In genomic region chr2:172102858-172103359, GRCh38 we compare ENCODE assay signal across 9 cellular contexts. TPM values are rescaled to one million over a fixed set of nuclear protein-coding genes. Genes with fewer than 3 reads are reported as not detected.
DNase-seq lines count a peak whose midpoint lies in the region; ATAC-seq and TF ChIP-seq lines count a peak whose summit lies in the region.
"Had no signal": no experiment of that assay in that cellular context is flagged by ENCODE, and none has a peak within 500 bp of the region (broad histone marks: within the 10 kb centered on the region; RNA-seq: fewer than 3 reads in every experiment).

Gene DLX2 (minus strand): TSS chr2:172102900. CDS start chr2:172102538, 362 bp downstream.

- CTCF ChIA-PET in CD4-positive, alpha-beta T cell (lab: Charles Lee), result interaction anchor here (1.0 to 1.1 kb wide), 2 partner anchors 12 to 16 kb away, joined by 4 read pairs; no protein-coding TSS in a partner anchor
- CTCF ChIA-PET in activated CD4-positive, alpha-beta T cell treated with anti-CD3 and anti-CD28 coated beads, Interleukin-2, amount 10 ng/mL, durations not matched to agents 7 days and 5 days (lab: Charles Lee), result interaction anchor here (0.6 to 8.2 kb wide), 9 partner anchors 11 to 503 kb away, joined by 3 to 45 read pairs (median 3); partner anchors contain the start of gene DLX1

- peak within 1 kb of the TSS; percentile 36 for H3K4me3 ChIP-seq in mononuclear cell (ENCODE audit: low read length)

- peaks cover 98% of the 10 kb centered on the region for H3K27me3 ChIP-seq in CD4-positive, alpha-beta T cell (ENCODE audit: control insufficient read depth, insufficient read depth, low read length)
- peaks cover 98% of the 10 kb centered on the region for H3K27me3 ChIP-seq in mononuclear cell (ENCODE audit: insufficient read depth, low read length)

- no peaks in the 10 kb centered on the region for H3K9me3 Mint-ChIP-seq in CD4-positive, alpha-beta T cell
- no peaks in the 10 kb centered on the region for H3K9me3 Mint-ChIP-seq in activated CD4-positive, alpha-beta T cell treated with anti-CD3 and anti-CD28 coated beads, Interleukin-2, amount 10 ng/mL, durations not matched to agents 7 days and 5 days
- H3K9me3 Mint-ChIP-seq in endothelial cell (ENCODE audit: unreplicated experiment), result no peaks in the 10 kb centered on the region
- peaks cover 0 to 7% of the 10 kb centered on the region in 2 donors for H3K9me3 Mint-ChIP-seq in stimulated activated naive B cell treated with anti-CD40 and anti-IgM and Interleukin-4, amounts not matched to agents 10 μg/mL and 1 μg/mL and 100 μg/mL, for 72 hours

- peaks cover 80% of the 10 kb centered on the region for H3K27me3 Mint-ChIP-seq in CD4-positive, alpha-beta T cell
- peaks cover 73% of the 10 kb centered on the region for H3K27me3 Mint-ChIP-seq in activated CD4-positive, alpha-beta T cell treated with anti-CD3 and anti-CD28 coated beads, Interleukin-2, amount 10 ng/mL, durations not matched to agents 7 days and 5 days
- peaks cover 20% of the 10 kb centered on the region for H3K27me3 Mint-ChIP-seq in endothelial cell (ENCODE audit: unreplicated experiment)
- H3K27me3 Mint-ChIP-seq in stimulated activated naive B cell treated with anti-CD40 and anti-IgM and Interleukin-4, amounts not matched to agents 10 μg/mL and 1 μg/mL and 100 μg/mL, for 72 hours, result peaks cover 52 to 83% of the 10 kb centered on the region in 2 donors

- peak in 4 of 10 experiments; percentile 38 to 59 (median 43) for DNase-seq in CD4-positive, alpha-beta T cell
- peak; percentile 68 for DNase-seq in NCI-H524 treated with DMSO at 0.1 percent for 48 hours (lab: John Stamatoyannopoulos, UW)
- peak; percentile 71 for DNase-seq in activated CD4-positive, alpha-beta T cell treated with anti-CD3 and anti-CD28 coated beads, Interleukin-2, amount 10 ng/mL, durations not matched to agents 7 days and 5 days
- peak; percentile 82 for DNase-seq in endothelial cell (ENCODE audit: low spot score)
- no peak for DNase-seq in stimulated activated naive B cell treated with anti-CD40 and anti-IgM and Interleukin-4, amounts not matched to agents 10 μg/mL and 1 μg/mL and 100 μg/mL, for 72 hours

- TF ChIP-seq CTCF in CD4-positive, alpha-beta T cell (IDR thresholded peaks at IDR 0.05), result no peak
- TF ChIP-seq CTCF in endothelial cell (IDR thresholded peaks at IDR 0.05; ENCODE audit: unreplicated experiment), result no peak

- peak within 1 kb of the TSS; percentile 84 for H3K4me3 Mint-ChIP-seq in CD4-positive, alpha-beta T cell
- H3K4me3 Mint-ChIP-seq in activated CD4-positive, alpha-beta T cell treated with anti-CD3 and anti-CD28 coated beads, Interleukin-2, amount 10 ng/mL, durations not matched to agents 7 days and 5 days, result peak within 1 kb of the TSS; percentile 74
- H3K4me3 Mint-ChIP-seq in endothelial cell (ENCODE audit: unreplicated experiment), result peak within 1 kb of the TSS; percentile 87
- peak within 1 kb of the TSS; percentile 77 to 86 for H3K4me3 Mint-ChIP-seq in stimulated activated naive B cell treated with anti-CD40 and anti-IgM and Interleukin-4, amounts not matched to agents 10 μg/mL and 1 μg/mL and 100 μg/mL, for 72 hours

- POLR2A ChIA-PET in CD4-positive, alpha-beta T cell (lab: Charles Lee), result interaction anchor here (0.6 to 3.9 kb wide), 5 partner anchors 10 to 358 kb away, joined by 3 to 23 read pairs (median 3); partner anchors contain the start of gene HAT1
- POLR2A ChIA-PET in activated CD4-positive, alpha-beta T cell treated with anti-CD3 and anti-CD28 coated beads, Interleukin-2, amount 10 ng/mL, durations not matched to agents 7 days and 5 days (lab: Charles Lee), result no interaction called here

- H3K27ac ChIP-seq in CD4-positive, alpha-beta T cell (ENCODE audit: low read depth, low read length), result no peak within 1 kb of the TSS

- no peaks in the 10 kb centered on the region for H3K36me3 Mint-ChIP-seq in CD4-positive, alpha-beta T cell (ENCODE audit: low read depth)
- peaks cover 7% of the 10 kb centered on the region for H3K36me3 Mint-ChIP-seq in activated CD4-positive, alpha-beta T cell treated with anti-CD3 and anti-CD28 coated beads, Interleukin-2, amount 10 ng/mL, durations not matched to agents 7 days and 5 days (ENCODE audit: low read depth)
- H3K36me3 Mint-ChIP-seq in endothelial cell (ENCODE audit: low read depth, unreplicated experiment), result peaks cover 4% of the 10 kb centered on the region
- peaks cover 0 to 13% of the 10 kb centered on the region in 2 donors for H3K36me3 Mint-ChIP-seq in stimulated activated naive B cell treated with anti-CD40 and anti-IgM and Interleukin-4, amounts not matched to agents 10 μg/mL and 1 μg/mL and 100 μg/mL, for 72 hours

- H3K4me1 ChIP-seq in mononuclear cell (ENCODE audit: insufficient read depth, low read length), result peaks cover 75% of the 10 kb centered on the region

- peak within 1 kb of the TSS; percentile 66 for H3K27ac Mint-ChIP-seq in CD4-positive, alpha-beta T cell
- H3K27ac Mint-ChIP-seq in activated CD4-positive, alpha-beta T cell treated with anti-CD3 and anti-CD28 coated beads, Interleukin-2, amount 10 ng/mL, durations not matched to agents 7 days and 5 days, result no peak within 1 kb of the TSS
- H3K27ac Mint-ChIP-seq in endothelial cell (ENCODE audit: unreplicated experiment), result no peak within 1 kb of the TSS
- peak within 1 kb of the TSS; percentile 79 for H3K27ac Mint-ChIP-seq in stimulated activated naive B cell treated with anti-CD40 and anti-IgM and Interleukin-4, amounts not matched to agents 10 μg/mL and 1 μg/mL and 100 μg/mL, for 72 hours

- intact Hi-C loops in CD4-positive, alpha-beta T cell (cut with DNase I, micrococcal nuclease), result loop anchor here (2.0 to 10.0 kb wide), 3 partner anchors 16 to 528 kb away; no protein-coding TSS in a partner anchor

- ATAC-seq in CD4-positive, alpha-beta T cell (ENCODE audit: poor library complexity), result peak; percentile 12
- peak; percentile 87 for ATAC-seq in GM19324 (IDR thresholded peaks at IDR 0.05; ENCODE audit: low FRiP score, unreplicated experiment)
- peak; percentile 35 for ATAC-seq in HG03378 (IDR thresholded peaks at IDR 0.05; ENCODE audit: unreplicated experiment)
- peak; percentile 58 to 77 for ATAC-seq in stimulated activated naive B cell treated with anti-CD40 and anti-IgM and Interleukin-4, amounts not matched to agents 10 μg/mL and 1 μg/mL and 100 μg/mL, for 72 hours (replicated peaks)

- H3K9me3 ChIP-seq in CD4-positive, alpha-beta T cell (ENCODE audit: control insufficient read depth, low read length), result no peaks in the 10 kb centered on the region
- no peaks in the 10 kb centered on the region for H3K9me3 ChIP-seq in mononuclear cell (ENCODE audit: low read depth, low read length)

- peaks cover 53% of the 10 kb centered on the region for H3K4me1 Mint-ChIP-seq in CD4-positive, alpha-beta T cell (ENCODE audit: low read depth)
- peaks cover 58% of the 10 kb centered on the region for H3K4me1 Mint-ChIP-seq in activated CD4-positive, alpha-beta T cell treated with anti-CD3 and anti-CD28 coated beads, Interleukin-2, amount 10 ng/mL, durations not matched to agents 7 days and 5 days
- peaks cover 21% of the 10 kb centered on the region for H3K4me1 Mint-ChIP-seq in endothelial cell (ENCODE audit: unreplicated experiment)
- H3K4me1 Mint-ChIP-seq in stimulated activated naive B cell treated with anti-CD40 and anti-IgM and Interleukin-4, amounts not matched to agents 10 μg/mL and 1 μg/mL and 100 μg/mL, for 72 hours, result peaks cover 32 to 50% of the 10 kb centered on the region in 2 donors

RNA-seq across cellular contexts. Expression of gene DLX2, which starts in this region (rescaled TPM):
- total RNA-seq in CD4-positive, alpha-beta T cell, result not detected
- not detected for total RNA-seq in activated CD4-positive, alpha-beta T cell treated with anti-CD3 and anti-CD28 coated beads, Interleukin-2, amount 10 ng/mL, durations not matched to agents 7 days and 5 days
- total RNA-seq in endothelial cell (ENCODE audit: unreplicated experiment), result 0.28 TPM
- total RNA-seq in mononuclear cell, result not detected
- total RNA-seq: activated CD8-positive, alpha-beta memory T cell treated with anti-CD3 and anti-CD28 coated beads for 36 hours had no signal

Comparison
In these comparisons a context has a peak if more than half of its experiments do, and no peak if none do; other contexts are left out.
1. Peak in ATAC-seq in CD4-positive, alpha-beta T cell; RNA of the gene not detected or under 1 TPM.
2. Peak in DNase-seq in activated CD4-positive, alpha-beta T cell treated with anti-CD3 and anti-CD28 coated beads, Interleukin-2, amount 10 ng/mL, durations not matched to agents 7 days and 5 days; RNA of the gene not detected or under 1 TPM.
3. Peak in DNase-seq in endothelial cell; RNA of the gene not detected or under 1 TPM.
4. ATAC-seq: peak in every context shown above with its lines; median percentile 87 in GM19324; 68 in stimulated activated naive B cell treated with anti-CD40 and anti-IgM and Interleukin-4, amounts not matched to agents 10 μg/mL and 1 μg/mL and 100 μg/mL, for 72 hours; 35 in HG03378; 12 in CD4-positive, alpha-beta T cell.
5. H3K27ac Mint-ChIP-seq: peak in CD4-positive, alpha-beta T cell (single experiment) and stimulated activated naive B cell treated with anti-CD40 and anti-IgM and Interleukin-4, amounts not matched to agents 10 μg/mL and 1 μg/mL and 100 μg/mL, for 72 hours (single experiment); none in activated CD4-positive, alpha-beta T cell treated with anti-CD3 and anti-CD28 coated beads, Interleukin-2, amount 10 ng/mL, durations not matched to agents 7 days and 5 days (single experiment) and endothelial cell (single experiment).
6. Peak in every context shown above with its lines, with median percentiles within 50 percentile points of each other: H3K4me3 Mint-ChIP-seq.